ENCODE assay signal across 8 cellular contexts in genomic region chr7:101856488-101857357, GRCh38. TPM values are rescaled to one million over a fixed set of nuclear protein-coding genes. Genes with fewer than 3 reads are reported as not detected.
DNase-seq lines count a peak whose midpoint lies in the region; ATAC-seq lines count a peak whose summit lies in the region.

No MANE protein-coding gene starts in this region.

- H3K36me3 Mint-ChIP-seq in effector memory CD8-positive, alpha-beta T cell (ENCODE audit: insufficient read depth) = peaks cover 8% of the 10 kb centered on the region

- H3K4me1 Mint-ChIP-seq in effector memory CD8-positive, alpha-beta T cell (ENCODE audit: low read depth in 2 of 2) = peaks cover 17 to 41% of the 10 kb centered on the region in 2 donors

- H3K4me3 ChIP-seq in mononuclear cell (ENCODE audit: low read length) = peak overlapping the region; percentile 35

- H3K27ac Mint-ChIP-seq in effector memory CD8-positive, alpha-beta T cell = peak overlapping the region; percentile 87 to 98

- H3K4me1 ChIP-seq in mononuclear cell (ENCODE audit: insufficient read depth, low read length) = peaks cover 69% of the 10 kb centered on the region

- no peaks in the 10 kb centered on the region for H3K9me3 ChIP-seq in mononuclear cell (ENCODE audit: low read depth, low read length)

- no peaks in the 10 kb centered on the region for H3K27me3 Mint-ChIP-seq in effector memory CD8-positive, alpha-beta T cell

- H3K9me3 Mint-ChIP-seq in effector memory CD8-positive, alpha-beta T cell = no peaks in the 10 kb centered on the region

- ATAC-seq in GM18870 (IDR thresholded peaks at IDR 0.05; ENCODE audit: unreplicated experiment) (peak; percentile 80), HG03108 (IDR thresholded peaks at IDR 0.05; ENCODE audit: unreplicated experiment) (peak; percentile 93)
- ATAC-seq in effector memory CD8-positive, alpha-beta T cell (replicated peaks) = peak; percentile 90

- in situ Hi-C loops in ACHN (cut with HindIII; ENCODE audit: low pct_ligation_motif_present, low pct_unique_long_range_greater_than_20kb, low sequenced_read_pairs) = no loop called here

- H3K4me3 Mint-ChIP-seq in effector memory CD8-positive, alpha-beta T cell = peak overlapping the region; percentile 87 to 95

- peak; percentile 100 for DNase-seq in ACHN
- peak; percentile 39 for DNase-seq in NCI-H748 treated with DMSO at 0.1 percent for 48 hours (lab: John Stamatoyannopoulos, UW)
- DNase-seq in activated CD8-positive, alpha-beta memory T cell treated with anti-CD3 and anti-CD28 coated beads for 24 hours = peak; percentile 88
- DNase-seq in effector memory CD8-positive, alpha-beta T cell = peak; percentile 72 to 78 (median 77)
- peak; percentile 67 for DNase-seq in stimulated activated CD8-positive, alpha-beta memory T cell treated with anti-CD3 and anti-CD28 coated beads, Interleukin-4, amount 100 ng/mL, for 24 hours (ENCODE audit: low read depth)

- no peaks in the 10 kb centered on the region for H3K27me3 ChIP-seq in mononuclear cell (ENCODE audit: insufficient read depth, low read length)

RNA-seq across cellular contexts. Expression of gene CUX1, which starts 39.3 kb away (rescaled TPM):
- total RNA-seq in mononuclear cell = 41.1 TPM

Comparison
In these comparisons a context has a peak if more than half of its experiments do, and no peak if none do; other contexts are left out.
1. Peak in every context shown above with its lines: DNase-seq, ATAC-seq and H3K4me3 ChIP-seq.
2. DNase-seq: peak in every context shown above with its lines; median percentile 100 in ACHN; 88 in activated CD8-positive, alpha-beta memory T cell treated with anti-CD3 and anti-CD28 coated beads for 24 hours; 77 in effector memory CD8-positive, alpha-beta T cell; 67 in stimulated activated CD8-positive, alpha-beta memory T cell treated with anti-CD3 and anti-CD28 coated beads, Interleukin-4, amount 100 ng/mL, for 24 hours; 39 in NCI-H748 treated with DMSO at 0.1 percent for 48 hours.